ENCODE assay signal across 4 cellular contexts in genomic region chr4:168063031-168063430, GRCh38. TPM values are rescaled to one million over a fixed set of nuclear protein-coding genes. Genes with fewer than 3 reads are reported as not detected.
"Had no signal": no experiment of that assay in that cellular context is flagged by ENCODE, and none has a peak within 500 bp of the region (broad histone marks: within the 10 kb centered on the region; RNA-seq: fewer than 3 reads in every experiment).

No MANE protein-coding gene starts in this region.

- ATAC-seq: GM12878 had no signal

- DNase-seq: GDM1, GF-D8 had no signal

- H3K4me3 ChIP-seq: GM12878 had no signal

RNA-seq across cellular contexts. Expression of gene ANXA10, which starts 29.3 kb away (rescaled TPM):
- total RNA-seq: G401, GM12878 had no signal
- polyA plus RNA-seq: GM12878 had no signal
